ENCODE assay signal across 8 cellular contexts in genomic region chr2:196160101-196160500, GRCh38. TPM values are rescaled to one million over a fixed set of nuclear protein-coding genes. Genes with fewer than 3 reads are reported as not detected.
DNase-seq lines count a peak whose midpoint lies in the region; ATAC-seq and TF ChIP-seq lines count a peak whose summit lies in the region.

No MANE protein-coding gene starts in this region.

- peaks cover 83% of the 10 kb centered on the region for H3K36me3 Mint-ChIP-seq in T-helper 2 cell treated with Interferon-gamma antibody and Interleukin-4, amounts not matched to agents 5 μg/mL and 100 μg/mL, for 36 hours (ENCODE audit: low read depth)

- H3K4me3 ChIP-seq in GM12864 (ENCODE audit: low read depth, low read length): no peak overlapping the region

- no peaks in the 10 kb centered on the region for H3K27me3 Mint-ChIP-seq in T-helper 2 cell treated with Interferon-gamma antibody and Interleukin-4, amounts not matched to agents 5 μg/mL and 100 μg/mL, for 36 hours (ENCODE audit: low read depth)

- TF ChIP-seq CTCF in GM12864 (IDR thresholded peaks at IDR 0.05; ENCODE audit: low read depth, low read length, missing control alignments): no peak

- peak; percentile 80 for ATAC-seq in GM21529 (IDR thresholded peaks at IDR 0.05; ENCODE audit: unreplicated experiment)

- no peaks in the 10 kb centered on the region for H3K9me3 Mint-ChIP-seq in T-helper 2 cell treated with Interferon-gamma antibody and Interleukin-4, amounts not matched to agents 5 μg/mL and 100 μg/mL, for 36 hours

- peaks cover 67% of the 10 kb centered on the region for H3K4me1 Mint-ChIP-seq in T-helper 2 cell treated with Interferon-gamma antibody and Interleukin-4, amounts not matched to agents 5 μg/mL and 100 μg/mL, for 36 hours (ENCODE audit: low read depth)

- DNase-seq in GM12864 (ENCODE audit: low read depth) (peak; percentile 78), HS-27A (ENCODE audit: low read depth) (peak; percentile 52), fibroblast of gingiva (ENCODE audit: low read depth) (peak; percentile 79), renal cortical epithelial cell (ENCODE audit: low read depth) (peak; percentile 96), midbrain (lab: John Stamatoyannopoulos, UW) (no peak), cerebellar nuclear complex (lab: John Stamatoyannopoulos, UW) (no peak)
- peak; percentile 78 for DNase-seq in T-helper 2 cell treated with Interferon-gamma antibody and Interleukin-4, amounts not matched to agents 5 μg/mL and 100 μg/mL, for 36 hours (ENCODE audit: low spot score)

- peak overlapping the region; percentile 88 for H3K27ac Mint-ChIP-seq in T-helper 2 cell treated with Interferon-gamma antibody and Interleukin-4, amounts not matched to agents 5 μg/mL and 100 μg/mL, for 36 hours

- peak overlapping the region; percentile 89 for H3K4me3 Mint-ChIP-seq in T-helper 2 cell treated with Interferon-gamma antibody and Interleukin-4, amounts not matched to agents 5 μg/mL and 100 μg/mL, for 36 hours

RNA-seq across cellular contexts. Expression of gene STK17B, which starts 11.3 kb away (rescaled TPM):
- total RNA-seq in renal cortical epithelial cell: 21.5 and 32.8 TPM in 2 replicates

Comparison
In these comparisons a context has a peak if more than half of its experiments do, and no peak if none do; other contexts are left out.
1. DNase-seq: peak in GM12864 (single experiment), HS-27A (single experiment), T-helper 2 cell treated with Interferon-gamma antibody and Interleukin-4, amounts not matched to agents 5 μg/mL and 100 μg/mL, for 36 hours (single experiment), fibroblast of gingiva (single experiment) and renal cortical epithelial cell (single experiment); none in midbrain (single experiment) and cerebellar nuclear complex (0 of 2).